In genomic region chr2:100291152-100291970, GRCh38 we compare ENCODE assay signal across 9 cellular contexts. TPM values are rescaled to one million over a fixed set of nuclear protein-coding genes. Genes with fewer than 3 reads are reported as not detected.
DNase-seq lines count a peak whose midpoint lies in the region; ATAC-seq and TF ChIP-seq lines count a peak whose summit lies in the region.
"Had no signal": no experiment of that assay in that cellular context is flagged by ENCODE, and none has a peak within 500 bp of the region (broad histone marks: within the 10 kb centered on the region; RNA-seq: fewer than 3 reads in every experiment).

No MANE protein-coding gene starts in this region.

- no peak overlapping the region for H4K91ac ChIP-seq in neuronal stem cell (ENCODE audit: low read depth, low read length, poor library complexity)

- H3K9me3 ChIP-seq in neuronal stem cell (replicated peaks in 1 of 2; ENCODE audit: control insufficient read depth in 2 of 2, insufficient read depth in 1 of 2, low read depth in 1 of 2, low read length in 2 of 2): no peaks in the 10 kb centered on the region

- H3K27ac Mint-ChIP-seq in WTC11: no peak overlapping the region
- H3K27ac Mint-ChIP-seq: memory B cell had no signal

- DNase-seq in CD1c-positive myeloid dendritic cell (ENCODE audit: extremely low spot score) (peak; percentile 4), LHCN-M2 (ENCODE audit: low read depth) (peak; percentile 29), WTC11 (ENCODE audit: low spot score) (no peak), dorsolateral prefrontal cortex (peak in 7 of 10 donors; percentile 54 to 85 (median 72)), neuronal stem cell (ENCODE audit: low spot score) (no peak), ureter (ENCODE audit: low spot score) (peak; percentile 81), NCI-H1048 (lab: John Stamatoyannopoulos, UW) (no peak), NCI-H1694 (lab: John Stamatoyannopoulos, UW) (no peak)

- peaks cover 14% of the 10 kb centered on the region for H3K4me1 Mint-ChIP-seq in WTC11
- H3K4me1 Mint-ChIP-seq: memory B cell had no signal

- H3K14ac ChIP-seq in neuronal stem cell (ENCODE audit: low read length): no peak overlapping the region

- no peak overlapping the region for H3K4me3 Mint-ChIP-seq in WTC11
- H3K4me3 Mint-ChIP-seq: memory B cell had no signal

- no peak overlapping the region for H2BK120ac ChIP-seq in neuronal stem cell (ENCODE audit: low read depth, low read length)

- TF ChIP-seq CTCF in WTC11 (IDR thresholded peaks at IDR 0.05) (no peak), dorsolateral prefrontal cortex (IDR thresholded peaks at IDR 0.05 in 54 of 56, conservative IDR thresholded peaks at IDR 0.05 in 2 of 56; ENCODE audit: low read depth in 1 of 56, partially characterized antibody in 56 of 56) (no peak)

- no peak overlapping the region for H4K8ac ChIP-seq in neuronal stem cell (ENCODE audit: low read depth, low read length)

- H3K9ac ChIP-seq in neuronal stem cell (ENCODE audit: low read depth, low read length, poor library complexity): no peak overlapping the region

- CTCF ChIA-PET in WTC11 (lab: Charles Lee): interaction anchor here (0.6 to 3.3 kb wide), 5 partner anchors 28 to 279 kb away, joined by 3 to 21 read pairs (median 7); no protein-coding TSS in a partner anchor

- peaks cover 6 to 19% of the 10 kb centered on the region in 2 donors for H3K4me1 ChIP-seq in neuronal stem cell (ENCODE audit: control insufficient read depth in 2 of 2, insufficient read depth in 1 of 2, low read depth in 1 of 2, low read length in 2 of 2)

- H2AK5ac ChIP-seq in neuronal stem cell (ENCODE audit: low read depth, low read length): no peak overlapping the region

- H3K27me3 Mint-ChIP-seq in WTC11 (ENCODE audit: low read depth): no peaks in the 10 kb centered on the region

- H2BK15ac ChIP-seq in neuronal stem cell (ENCODE audit: low read length): no peak overlapping the region

- no peak overlapping the region for H2BK12ac ChIP-seq in neuronal stem cell (ENCODE audit: low read length)

- peak overlapping the region; percentile 49 for H3K18ac ChIP-seq in neuronal stem cell (ENCODE audit: low read length)

- WGBS in neuronal stem cell (ENCODE audit: extremely low coverage in 2 of 2, insufficient read length in 2 of 2, insufficient replicate concordance in 1 of 2), 2 donors: no CpG with 5 or more reads among the region's 13 CpGs

- H3K36me3 Mint-ChIP-seq in WTC11: no peaks in the 10 kb centered on the region
- H3K36me3 Mint-ChIP-seq: memory B cell had no signal

- peaks cover 0 to 28% of the 10 kb centered on the region in 2 donors for H3K36me3 ChIP-seq in neuronal stem cell (replicated peaks in 1 of 2; ENCODE audit: control insufficient read depth in 2 of 2, insufficient read depth in 2 of 2, low read length in 2 of 2)

- H3K79me1 ChIP-seq in neuronal stem cell (ENCODE audit: low read depth, low read length): no peaks in the 10 kb centered on the region

- H3K9me3 Mint-ChIP-seq in WTC11: no peaks in the 10 kb centered on the region
- H3K9me3 Mint-ChIP-seq: memory B cell had no signal

- no peak overlapping the region for H3K4ac ChIP-seq in neuronal stem cell (ENCODE audit: low read length)

- H3K27ac ChIP-seq in dorsolateral prefrontal cortex (peak overlapping the region in 56 of 59 donors; percentile 2 to 88 (median 67)), neuronal stem cell (replicated peaks; ENCODE audit: low read length) (no peak overlapping the region)

- H3K4me3 ChIP-seq in dorsolateral prefrontal cortex (no peak overlapping the region), neuronal stem cell (ENCODE audit: low read length in 2 of 2) (no peak overlapping the region)

- no peak overlapping the region for H2BK5ac ChIP-seq in neuronal stem cell (ENCODE audit: low read length)

- no peak overlapping the region for H3K4me2 ChIP-seq in neuronal stem cell (ENCODE audit: insufficient read depth, low read length, poor library complexity, severe bottlenecking)

- peak; percentile 43 for ATAC-seq in WTC11

- intact Hi-C loops in dorsolateral prefrontal cortex (cut with DNase I): no loop called here

- peak overlapping the region; percentile 56 for H3K23ac ChIP-seq in neuronal stem cell (ENCODE audit: low read depth, low read length, poor library complexity)

- POLR2A ChIA-PET in WTC11 (lab: Charles Lee): interaction anchor here (1.1 kb wide), 1 partner anchor 89 kb away, joined by 3 read pairs; no protein-coding TSS in a partner anchor

- peak overlapping the region; percentile 60 for H2AFZ ChIP-seq in neuronal stem cell (ENCODE audit: low read length)

- H3K27me3 ChIP-seq in dorsolateral prefrontal cortex (no peaks in the 10 kb centered on the region), neuronal stem cell (ENCODE audit: control insufficient read depth in 3 of 3, insufficient read depth in 3 of 3, low read depth in 1 of 3, low read length in 3 of 3) (no peaks in the 10 kb centered on the region)

TF ChIP-seq in WTC11, 78 proteins besides CTCF, POLR2A, EP300 and RAD21:
- no peak for TF ChIP-seq NR2C2 (CRISPR knock-in tag; IDR thresholded peaks at IDR 0.05)
- TF ChIP-seq SOX15 (CRISPR knock-in tag; IDR thresholded peaks at IDR 0.05): no peak
- TF ChIP-seq TP53 (CRISPR knock-in tag; IDR thresholded peaks at IDR 0.05): no peak
- no peak for TF ChIP-seq ZNF512 (CRISPR knock-in tag; IDR thresholded peaks at IDR 0.05; ENCODE audit: borderline replicate concordance)
- no peak for TF ChIP-seq OVOL2 (CRISPR knock-in tag; IDR thresholded peaks at IDR 0.05; ENCODE audit: borderline replicate concordance)
- TF ChIP-seq JUN (CRISPR knock-in tag; IDR thresholded peaks at IDR 0.05): no peak
- TF ChIP-seq ZNF263 (CRISPR knock-in tag; IDR thresholded peaks at IDR 0.05; ENCODE audit: low read depth): no peak
- no peak for TF ChIP-seq IRF1 (CRISPR knock-in tag; IDR thresholded peaks at IDR 0.05)

RNA-seq across cellular contexts. Expression of gene LONRF2, which starts 30.9 kb away (rescaled TPM):
- total RNA-seq in LHCN-M2 (2014; rRNA removed) (not detected in 2 replicates), WTC11 (2021) (0.33 to 0.57 TPM (median 0.55 TPM) in 3 replicates), dorsolateral prefrontal cortex (100 to 1,000 TPM in 81 of 120 experiments, 10 to 100 TPM in 39; 36.5 to 177 (median 112) TPM), ureter (3.6 TPM)
- polyA plus RNA-seq in LHCN-M2 (2012): not detected
- 0.32 TPM for polyA plus RNA-seq in neuronal stem cell (2013, experiment 1 of 2)
- polyA plus RNA-seq in neuronal stem cell (2013, experiment 2 of 2): 0.39 TPM

Comparison
In these comparisons a context has a peak if more than half of its experiments do, and no peak if none do; other contexts are left out.
1. DNase-seq: peak in CD1c-positive myeloid dendritic cell (single experiment), LHCN-M2 (single experiment), dorsolateral prefrontal cortex (7 of 10) and ureter (single experiment); none in WTC11 (single experiment), neuronal stem cell (single experiment), NCI-H1048 (single experiment) and NCI-H1694 (single experiment).